12 cellular contexts compared by ENCODE assay signal in genomic region chr19:54036542-54036941, GRCh38. TPM values are rescaled to one million over a fixed set of nuclear protein-coding genes. Genes with fewer than 3 reads are reported as not detected.
DNase-seq lines count a peak whose midpoint lies in the region; FAIRE-seq and TF ChIP-seq lines count a peak whose summit lies in the region.
"Not testable (repeated sequence)": the region's sequence is repeated elsewhere in the genome, so short reads cannot be mapped to it uniquely, and the experiment has no call there.
"Had no signal": no experiment of that assay in that cellular context is flagged by ENCODE, and none has a peak within 500 bp of the region (broad histone marks: within the 10 kb centered on the region; RNA-seq: fewer than 3 reads in every experiment).

No MANE protein-coding gene starts in this region.

- not testable (repeated sequence) for H2AK5ac ChIP-seq in neuronal stem cell (ENCODE audit: low read depth, low read length)

- not testable (repeated sequence) for H4K20me1 ChIP-seq in GM23248 (ENCODE audit: insufficient read depth); endothelial cell of umbilical vein (replicated peaks; ENCODE audit: control insufficient read depth, extremely low read depth, insufficient read depth, low read length)

- not testable (repeated sequence) for H3K4me2 ChIP-seq in GM23248 (ENCODE audit: unreplicated experiment); endothelial cell of umbilical vein (ENCODE audit: insufficient read depth, low read length); neuronal stem cell (ENCODE audit: insufficient read depth, low read length, poor library complexity, severe bottlenecking)

- not testable (repeated sequence) for H2AFZ ChIP-seq in GM23248; endothelial cell of umbilical vein (ENCODE audit: low read depth, low read length); neuronal stem cell (ENCODE audit: low read length)

- not testable (repeated sequence) for H3K9me2 ChIP-seq in GM23248 (ENCODE audit: insufficient read depth)

- H3F3A ChIP-seq in GM23248 (ENCODE audit: insufficient read depth) = not testable (repeated sequence)

- H3K27ac ChIP-seq in GM23248 (0 out of 2 replicates have a peak overlapping the region, but pooled peaks have one; percentile 50), HUES48 (ENCODE audit: low read depth, low read length) (peak overlapping the region; percentile 98), endothelial cell of umbilical vein (ENCODE audit: insufficient read depth, low read depth, low read length) (peak overlapping the region; percentile 68), neuronal stem cell (replicated peaks; ENCODE audit: low read length) (peak overlapping the region; percentile 85)
- H3K27ac ChIP-seq in iPS-20b (ENCODE audit: low read length) = not testable (repeated sequence)

- not testable (repeated sequence) for H3K23ac ChIP-seq in neuronal stem cell (ENCODE audit: low read depth, low read length, poor library complexity)

- not testable (repeated sequence) for H3K79me2 ChIP-seq in GM23248 (ENCODE audit: insufficient read depth); endothelial cell of umbilical vein (ENCODE audit: control insufficient read depth, insufficient read depth, low read length)

- H2BK12ac ChIP-seq in neuronal stem cell (ENCODE audit: low read length) = not testable (repeated sequence)

- H3K27me3 ChIP-seq in GM23248 (replicated peaks; ENCODE audit: insufficient read depth); HUES48 (ENCODE audit: control insufficient read depth, insufficient read depth, low read length); endothelial cell of umbilical vein (ENCODE audit: control insufficient read depth in 2 of 2, insufficient read depth in 2 of 2, low read length in 2 of 2); iPS-20b (ENCODE audit: insufficient read depth, low read length); neuronal stem cell (ENCODE audit: control insufficient read depth in 3 of 3, insufficient read depth in 3 of 3, low read depth in 1 of 3, low read length in 3 of 3): not testable (repeated sequence)

- in situ Hi-C loops in GM23248 (cut with MboI) = not testable (repeated sequence)

- not testable (repeated sequence) for H3K36me3 ChIP-seq in GM23248 (ENCODE audit: low read depth); HUES48 (ENCODE audit: control insufficient read depth, insufficient read depth, low read length); endothelial cell of umbilical vein (ENCODE audit: control insufficient read depth in 2 of 2, extremely low read depth in 1 of 2, insufficient read depth in 2 of 2, low read length in 2 of 2); iPS-20b (ENCODE audit: insufficient read depth, low read depth, low read length); neuronal stem cell (replicated peaks in 1 of 2; ENCODE audit: control insufficient read depth in 2 of 2, insufficient read depth in 2 of 2, low read length in 2 of 2)

- TF ChIP-seq POLR2A in NB4 (IDR thresholded peaks at IDR 0.05; ENCODE audit: extremely low read depth, insufficient read length); endothelial cell of umbilical vein (IDR thresholded peaks at IDR 0.05; ENCODE audit: low read depth, low read length): not testable (repeated sequence)

- H3K9ac ChIP-seq in GM23248; HUES48 (ENCODE audit: low read depth, low read length); endothelial cell of umbilical vein (replicated peaks; ENCODE audit: extremely low read depth, insufficient read depth, low read length); neuronal stem cell (ENCODE audit: low read depth, low read length, poor library complexity): not testable (repeated sequence)
- peak overlapping the region; percentile 20; the same call in 1 of the 2 replicates for H3K9ac ChIP-seq in iPS-20b (ENCODE audit: low read depth, low read length)

- dilution Hi-C loops in endothelial cell of umbilical vein (cut with MboI; ENCODE audit: extremely low pct_ligation_motif_present, low sequenced_read_pairs) = not testable (repeated sequence)

- POLR2A ChIA-PET in endothelial cell of umbilical vein (lab: Charles Lee) = interaction anchor here (0.6 kb wide), 1 partner anchor 26 kb away, joined by 7 read pairs; no protein-coding TSS in a partner anchor

- not testable (repeated sequence) for H3K9me1 ChIP-seq in endothelial cell of umbilical vein (replicated peaks; ENCODE audit: control insufficient read depth, extremely low read depth, insufficient read depth, low read length)

- H2BK5ac ChIP-seq in neuronal stem cell (ENCODE audit: low read length) = not testable (repeated sequence)

- WGBS in GM23248 (ENCODE audit: low coverage in 1 of 2, low lambda C conversion rate in 2 of 2, missing lambda C conversion rate in 2 of 2), 2 experiments = 82 to 84% methylated on average over 5 of the region's 5 CpGs
- WGBS in neuronal stem cell (ENCODE audit: extremely low coverage in 2 of 2, insufficient read length in 2 of 2, insufficient replicate concordance in 1 of 2), 2 donors = no CpG with 5 or more reads among the region's 5 CpGs

- not testable (repeated sequence) for H3K79me1 ChIP-seq in neuronal stem cell (ENCODE audit: low read depth, low read length)

- not testable (repeated sequence) for H3K9me3 ChIP-seq in GM23248 (ENCODE audit: low read depth); HUES48 (ENCODE audit: control insufficient read depth, insufficient read depth, low read length); endothelial cell of umbilical vein (replicated peaks; ENCODE audit: control insufficient read depth, insufficient read depth, low read length); iPS-20b (ENCODE audit: insufficient read depth, low read depth, low read length); neuronal stem cell (replicated peaks in 1 of 2; ENCODE audit: control insufficient read depth in 2 of 2, insufficient read depth in 1 of 2, low read depth in 1 of 2, low read length in 2 of 2)

- DNase-seq in GM23248; endothelial cell of umbilical vein (ENCODE audit: low read depth, low spot score); neuronal stem cell (ENCODE audit: low spot score): not testable (repeated sequence)
- DNase-seq in NB4 (ENCODE audit: low read depth) = peak; percentile 53
- DNase-seq in amniotic epithelial cell (ENCODE audit: low read depth) = peak; percentile 43

- not testable (repeated sequence) for H3K4ac ChIP-seq in neuronal stem cell (ENCODE audit: low read length)

- H3K4me1 ChIP-seq in GM23248 (ENCODE audit: insufficient read depth) = not testable (repeated sequence)
- H3K4me1 ChIP-seq in HUES48 (ENCODE audit: control insufficient read depth, insufficient read depth, low read length) (peaks cover 12% of the 10 kb centered on the region; the same call in 1 of the 2 replicates), endothelial cell of umbilical vein (ENCODE audit: control insufficient read depth, extremely low read depth, insufficient read depth, low read length) (peaks cover 19% of the 10 kb centered on the region), iPS-20b (ENCODE audit: insufficient read depth, low read length) (peaks cover 12% of the 10 kb centered on the region; the same call in 1 of the 2 replicates), neuronal stem cell (ENCODE audit: control insufficient read depth in 2 of 2, insufficient read depth in 1 of 2, low read depth in 1 of 2, low read length in 2 of 2) (peaks cover 2 to 14% of the 10 kb centered on the region in 2 donors)

- BruUV-seq in endothelial cell of umbilical vein (replicated peaks; lab: Mats Ljungman, UMichigan) = not testable (repeated sequence)

- TF ChIP-seq CTCF in NB4 (IDR thresholded peaks at IDR 0.05; ENCODE audit: low read depth, low read length); endothelial cell of umbilical vein (IDR thresholded peaks at IDR 0.05; ENCODE audit: extremely low read depth in 1 of 2, insufficient read depth in 1 of 2, low read depth in 1 of 2, low read length in 2 of 2): not testable (repeated sequence)

- not testable (repeated sequence) for H4K8ac ChIP-seq in neuronal stem cell (ENCODE audit: low read depth, low read length)

- not testable (repeated sequence) for H4K91ac ChIP-seq in neuronal stem cell (ENCODE audit: low read depth, low read length, poor library complexity)

- not testable (repeated sequence) for H3K14ac ChIP-seq in neuronal stem cell (ENCODE audit: low read length)

- H2BK15ac ChIP-seq in neuronal stem cell (ENCODE audit: low read length) = not testable (repeated sequence)

- not testable (repeated sequence) for H3K18ac ChIP-seq in neuronal stem cell (ENCODE audit: low read length)

- H3K4me3 ChIP-seq in GM23248; HUES48 (ENCODE audit: low read depth, low read length); NB4 (ENCODE audit: low read depth, low read length); endothelial cell of umbilical vein (replicated peaks in 1 of 3; ENCODE audit: insufficient read depth in 1 of 3, low read depth in 1 of 3, low read length in 3 of 3); iPS-20b (ENCODE audit: low read length); neuronal stem cell (ENCODE audit: low read length in 2 of 2): not testable (repeated sequence)

- intact Hi-C loops in endothelial cell of umbilical vein (cut with micrococcal nuclease) = loop anchor here (2.0 to 10.0 kb wide), 2 partner anchors 66 to 842 kb away; partner anchors contain the start of genes NDUFA3 and ZNF665

- FAIRE-seq in endothelial cell of umbilical vein (lab: Jason Lieb, UNC) = not testable (repeated sequence)

- H2BK120ac ChIP-seq in neuronal stem cell (ENCODE audit: low read depth, low read length) = not testable (repeated sequence)

- CTCF ChIA-PET in endothelial cell of umbilical vein (lab: Charles Lee) = interaction anchor here (1.4 to 2.1 kb wide), 2 partner anchors 13 to 159 kb away, joined by 4 to 14 read pairs; no protein-coding TSS in a partner anchor

RNA-seq across cellular contexts. Expression of gene VSTM1, which starts 27.2 kb away (rescaled TPM):
- total RNA-seq in GM23248 (2014; rRNA removed; shearing (Covaris generic)) = not detected in 2 replicates
- not detected in 2 replicates for polyA plus RNA-seq in GM23248 (2016; fragmentation: Nextera tagmentation; extraction: Ambion mirVana)
- total RNA-seq in endothelial cell of umbilical vein = not detected in 2 replicates
- not detected in 2 replicates for polyA plus RNA-seq in endothelial cell of umbilical vein
- polyA plus RNA-seq in endothelial cell of umbilical vein (2011; cell fraction: cytosol; rRNA removed) = not detected in 2 replicates
- not detected in 2 replicates for polyA plus RNA-seq in endothelial cell of umbilical vein (2011; cell fraction: nucleus; rRNA removed)
- 0.53 TPM in 1 of 2 replicates, not detected in the other for polyA plus RNA-seq in endothelial cell of umbilical vein (2012)
- not detected in 2 replicates for polyA minus RNA-seq in endothelial cell of umbilical vein
- not detected for polyA minus RNA-seq in endothelial cell of umbilical vein (2011; cell fraction: cytosol; rRNA and poly(A)+ RNA removed)
- not detected in 2 replicates for polyA minus RNA-seq in endothelial cell of umbilical vein (2011; cell fraction: nucleus; rRNA and poly(A)+ RNA removed)
- polyA plus RNA-seq in neuronal stem cell (2013, experiment 1 of 2) = 0.45 TPM
- 0.36 TPM for polyA plus RNA-seq in neuronal stem cell (2013, experiment 2 of 2)
- total RNA-seq: Caco-2; CD8-positive, alpha-beta memory T cell had no signal
- polyA plus RNA-seq: BJ; CD8-positive, alpha-beta memory T cell had no signal

RNA-seq across cellular contexts. Expression of gene TARM1, which starts 44.6 kb away (rescaled TPM):
- not detected in 2 replicates for total RNA-seq in GM23248 (2014; rRNA removed; shearing (Covaris generic))
- polyA plus RNA-seq in GM23248 (2016; fragmentation: Nextera tagmentation; extraction: Ambion mirVana) (not detected in 2 replicates), endothelial cell of umbilical vein (not detected in 2 replicates)
- not detected in 2 replicates for total RNA-seq in endothelial cell of umbilical vein
- polyA plus RNA-seq in endothelial cell of umbilical vein (2011; cell fraction: cytosol; rRNA removed) = not detected in 2 replicates
- polyA plus RNA-seq in endothelial cell of umbilical vein (2011; cell fraction: nucleus; rRNA removed) = not detected in 2 replicates
- polyA plus RNA-seq in endothelial cell of umbilical vein (2012) = not detected in 2 replicates
- not detected in 2 replicates for polyA minus RNA-seq in endothelial cell of umbilical vein
- not detected for polyA minus RNA-seq in endothelial cell of umbilical vein (2011; cell fraction: cytosol; rRNA and poly(A)+ RNA removed)
- polyA minus RNA-seq in endothelial cell of umbilical vein (2011; cell fraction: nucleus; rRNA and poly(A)+ RNA removed) = not detected in 2 replicates
- polyA plus RNA-seq in neuronal stem cell (2013, experiment 1 of 2) = not detected
- polyA plus RNA-seq in neuronal stem cell (2013, experiment 2 of 2) = not detected
- total RNA-seq: Caco-2; CD8-positive, alpha-beta memory T cell; HT1080 had no signal
- polyA plus RNA-seq: A549; BJ; CD8-positive, alpha-beta memory T cell had no signal

RNA-seq across cellular contexts. Expression of gene CACNG6, which starts 45.1 kb away (rescaled TPM):
- total RNA-seq in GM23248 (2014; rRNA removed; shearing (Covaris generic)) = not detected in 2 replicates
- not detected in 2 replicates for polyA plus RNA-seq in GM23248 (2016; fragmentation: Nextera tagmentation; extraction: Ambion mirVana)
- 4.0 and 5.4 TPM in 2 replicates for total RNA-seq in endothelial cell of umbilical vein
- polyA plus RNA-seq in endothelial cell of umbilical vein = 3.9 and 5.0 TPM in 2 replicates
- polyA plus RNA-seq in endothelial cell of umbilical vein (2011; cell fraction: cytosol; rRNA removed) = 1.7 and 3.0 TPM in 2 replicates
- polyA plus RNA-seq in endothelial cell of umbilical vein (2011; cell fraction: nucleus; rRNA removed) = 2.0 and 3.8 TPM in 2 replicates
- polyA plus RNA-seq in endothelial cell of umbilical vein (2012) = 1.9 and 5.9 TPM in 2 replicates
- 1.1 and 1.7 TPM in 2 replicates for polyA minus RNA-seq in endothelial cell of umbilical vein
- not detected for polyA minus RNA-seq in endothelial cell of umbilical vein (2011; cell fraction: cytosol; rRNA and poly(A)+ RNA removed)
- 0.38 and 1.1 TPM in 2 replicates for polyA minus RNA-seq in endothelial cell of umbilical vein (2011; cell fraction: nucleus; rRNA and poly(A)+ RNA removed)
- 4.0 TPM for polyA plus RNA-seq in neuronal stem cell (2013, experiment 1 of 2)
- 3.9 TPM for polyA plus RNA-seq in neuronal stem cell (2013, experiment 2 of 2)
- total RNA-seq: CD8-positive, alpha-beta memory T cell; HT1080 had no signal
- polyA plus RNA-seq: CD8-positive, alpha-beta memory T cell had no signal
